Comparison of ENCODE assay signal across 1 cellular context in the genomic region with DNA sequence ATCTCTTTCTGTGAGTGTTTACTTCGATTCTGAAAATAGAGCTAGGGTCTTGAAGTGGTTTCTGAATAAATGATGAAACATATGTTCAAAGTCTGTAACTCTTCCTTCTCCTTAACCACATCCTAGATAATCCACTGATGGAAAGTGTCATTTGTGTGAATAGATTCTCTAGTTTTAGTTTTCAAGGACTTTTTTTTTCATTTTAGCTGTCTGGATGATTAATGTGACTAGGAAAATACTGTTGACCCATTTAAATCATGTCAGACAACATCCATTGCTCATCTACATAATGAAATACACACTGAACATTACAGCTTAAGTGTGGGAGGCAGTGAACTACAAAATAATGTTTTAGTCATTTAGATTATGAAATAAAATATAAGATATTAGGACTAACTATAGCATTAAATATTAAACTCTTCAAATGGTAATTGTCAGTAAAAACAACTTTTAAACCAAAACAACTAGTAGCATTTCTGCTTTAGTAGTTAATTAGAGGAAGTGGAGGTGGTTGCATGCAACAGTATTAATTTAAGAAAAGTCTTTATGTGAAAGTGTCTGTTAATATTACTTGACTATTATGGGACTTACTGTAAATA.
TF ChIP-seq lines count a peak whose summit lies in the region.

No MANE protein-coding gene starts in this region.

TF ChIP-seq in K562, 482 proteins besides CTCF, POLR2A, EP300 and RAD21 (continued from another document and continues in another):
- TF ChIP-seq, protein P1, sequence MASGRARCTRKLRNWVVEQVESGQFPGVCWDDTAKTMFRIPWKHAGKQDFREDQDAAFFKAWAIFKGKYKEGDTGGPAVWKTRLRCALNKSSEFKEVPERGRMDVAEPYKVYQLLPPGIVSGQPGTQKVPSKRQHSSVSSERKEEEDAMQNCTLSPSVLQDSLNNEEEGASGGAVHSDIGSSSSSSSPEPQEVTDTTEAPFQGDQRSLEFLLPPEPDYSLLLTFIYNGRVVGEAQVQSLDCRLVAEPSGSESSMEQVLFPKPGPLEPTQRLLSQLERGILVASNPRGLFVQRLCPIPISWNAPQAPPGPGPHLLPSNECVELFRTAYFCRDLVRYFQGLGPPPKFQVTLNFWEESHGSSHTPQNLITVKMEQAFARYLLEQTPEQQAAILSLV (tag; IDR thresholded peaks at IDR 0.05), result peak; percentile 65; the same call in 1 of the 2 replicates
- TF ChIP-seq ETV5 (CRISPR knock-in tag; IDR thresholded peaks at IDR 0.05; ENCODE audit: low read depth), result no peak
- TF ChIP-seq, protein P2, sequence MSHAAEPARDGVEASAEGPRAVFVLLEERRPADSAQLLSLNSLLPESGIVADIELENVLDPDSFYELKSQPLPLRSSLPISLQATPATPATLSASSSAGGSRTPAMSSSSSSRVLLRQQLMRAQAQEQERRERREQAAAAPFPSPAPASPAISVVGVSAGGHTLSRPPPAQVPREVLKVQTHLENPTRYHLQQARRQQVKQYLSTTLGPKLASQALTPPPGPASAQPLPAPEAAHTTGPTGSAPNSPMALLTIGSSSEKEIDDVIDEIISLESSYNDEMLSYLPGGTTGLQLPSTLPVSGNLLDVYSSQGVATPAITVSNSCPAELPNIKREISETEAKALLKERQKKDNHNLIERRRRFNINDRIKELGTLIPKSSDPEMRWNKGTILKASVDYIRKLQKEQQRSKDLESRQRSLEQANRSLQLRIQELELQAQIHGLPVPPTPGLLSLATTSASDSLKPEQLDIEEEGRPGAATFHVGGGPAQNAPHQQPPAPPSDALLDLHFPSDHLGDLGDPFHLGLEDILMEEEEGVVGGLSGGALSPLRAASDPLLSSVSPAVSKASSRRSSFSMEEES (CRISPR knock-in tag; IDR thresholded peaks at IDR 0.05), result no peak
- TF ChIP-seq TARDBP (IDR thresholded peaks at IDR 0.05), result no peak
- TF ChIP-seq ZNF436 (CRISPR knock-in tag; IDR thresholded peaks at IDR 0.05), result no peak
- no peak for TF ChIP-seq ZNF121 (CRISPR knock-in tag; conservative IDR thresholded peaks at IDR 0.05)
- no peak for TF ChIP-seq PRPF4 (IDR thresholded peaks at IDR 0.05; ENCODE audit: insufficient read depth, low read depth, low read length, poor library complexity, severe bottlenecking)
- TF ChIP-seq, protein P3, sequence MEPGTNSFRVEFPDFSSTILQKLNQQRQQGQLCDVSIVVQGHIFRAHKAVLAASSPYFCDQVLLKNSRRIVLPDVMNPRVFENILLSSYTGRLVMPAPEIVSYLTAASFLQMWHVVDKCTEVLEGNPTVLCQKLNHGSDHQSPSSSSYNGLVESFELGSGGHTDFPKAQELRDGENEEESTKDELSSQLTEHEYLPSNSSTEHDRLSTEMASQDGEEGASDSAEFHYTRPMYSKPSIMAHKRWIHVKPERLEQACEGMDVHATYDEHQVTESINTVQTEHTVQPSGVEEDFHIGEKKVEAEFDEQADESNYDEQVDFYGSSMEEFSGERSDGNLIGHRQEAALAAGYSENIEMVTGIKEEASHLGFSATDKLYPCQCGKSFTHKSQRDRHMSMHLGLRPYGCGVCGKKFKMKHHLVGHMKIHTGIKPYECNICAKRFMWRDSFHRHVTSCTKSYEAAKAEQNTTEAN (CRISPR knock-in tag; IDR thresholded peaks at IDR 0.05), result no peak
- TF ChIP-seq KLF6 (CRISPR knock-in tag; IDR thresholded peaks at IDR 0.05; ENCODE audit: borderline replicate concordance), result peak; percentile 65; the same call in 1 of the 2 replicates
- TF ChIP-seq, protein P4, sequence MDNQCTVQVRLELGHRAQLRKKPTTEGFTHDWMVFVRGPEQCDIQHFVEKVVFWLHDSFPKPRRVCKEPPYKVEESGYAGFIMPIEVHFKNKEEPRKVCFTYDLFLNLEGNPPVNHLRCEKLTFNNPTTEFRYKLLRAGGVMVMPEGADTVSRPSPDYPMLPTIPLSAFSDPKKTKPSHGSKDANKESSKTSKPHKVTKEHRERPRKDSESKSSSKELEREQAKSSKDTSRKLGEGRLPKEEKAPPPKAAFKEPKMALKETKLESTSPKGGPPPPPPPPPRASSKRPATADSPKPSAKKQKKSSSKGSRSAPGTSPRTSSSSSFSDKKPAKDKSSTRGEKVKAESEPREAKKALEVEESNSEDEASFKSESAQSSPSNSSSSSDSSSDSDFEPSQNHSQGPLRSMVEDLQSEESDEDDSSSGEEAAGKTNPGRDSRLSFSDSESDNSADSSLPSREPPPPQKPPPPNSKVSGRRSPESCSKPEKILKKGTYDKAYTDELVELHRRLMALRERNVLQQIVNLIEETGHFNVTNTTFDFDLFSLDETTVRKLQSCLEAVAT (IDR thresholded peaks at IDR 0.05), result no peak
- no peak for TF ChIP-seq ZNF224 (CRISPR knock-in tag; IDR thresholded peaks at IDR 0.05)
- TF ChIP-seq, protein P5, sequence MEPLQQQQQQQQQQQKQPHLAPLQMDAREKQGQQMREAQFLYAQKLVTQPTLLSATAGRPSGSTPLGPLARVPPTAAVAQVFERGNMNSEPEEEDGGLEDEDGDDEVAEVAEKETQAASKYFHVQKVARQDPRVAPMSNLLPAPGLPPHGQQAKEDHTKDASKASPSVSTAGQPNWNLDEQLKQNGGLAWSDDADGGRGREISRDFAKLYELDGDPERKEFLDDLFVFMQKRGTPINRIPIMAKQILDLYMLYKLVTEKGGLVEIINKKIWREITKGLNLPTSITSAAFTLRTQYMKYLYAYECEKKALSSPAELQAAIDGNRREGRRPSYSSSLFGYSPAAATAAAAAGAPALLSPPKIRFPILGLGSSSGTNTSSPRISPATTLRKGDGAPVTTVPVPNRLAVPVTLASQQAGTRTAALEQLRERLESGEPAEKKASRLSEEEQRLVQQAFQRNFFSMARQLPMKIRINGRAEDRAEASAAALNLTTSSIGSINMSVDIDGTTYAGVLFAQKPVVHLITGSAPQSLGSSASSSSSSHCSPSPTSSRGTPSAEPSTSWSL (CRISPR knock-in tag; IDR thresholded peaks at IDR 0.05; ENCODE audit: borderline replicate concordance), result no peak
- TF ChIP-seq ZNF232 (CRISPR knock-in tag; IDR thresholded peaks at IDR 0.05), result no peak
- TF ChIP-seq HCFC1 (IDR thresholded peaks at IDR 0.05; ENCODE audit: low read depth, low read length), result no peak
- TF ChIP-seq XRCC3 (IDR thresholded peaks at IDR 0.05), result no peak
- TF ChIP-seq TCFL5 (CRISPR knock-in tag; conservative IDR thresholded peaks at IDR 0.05), result no peak
- no peak for TF ChIP-seq ZNF79 (CRISPR knock-in tag; IDR thresholded peaks at IDR 0.05; ENCODE audit: low read depth)
- TF ChIP-seq ESRRA (IDR thresholded peaks at IDR 0.05; ENCODE audit: borderline replicate concordance, low read depth), result peak; percentile 85; the same call in 1 of the 2 replicates
- no peak for TF ChIP-seq GATA2 (CRISPR knock-in tag; IDR thresholded peaks at IDR 0.05)
- TF ChIP-seq, protein P6, sequence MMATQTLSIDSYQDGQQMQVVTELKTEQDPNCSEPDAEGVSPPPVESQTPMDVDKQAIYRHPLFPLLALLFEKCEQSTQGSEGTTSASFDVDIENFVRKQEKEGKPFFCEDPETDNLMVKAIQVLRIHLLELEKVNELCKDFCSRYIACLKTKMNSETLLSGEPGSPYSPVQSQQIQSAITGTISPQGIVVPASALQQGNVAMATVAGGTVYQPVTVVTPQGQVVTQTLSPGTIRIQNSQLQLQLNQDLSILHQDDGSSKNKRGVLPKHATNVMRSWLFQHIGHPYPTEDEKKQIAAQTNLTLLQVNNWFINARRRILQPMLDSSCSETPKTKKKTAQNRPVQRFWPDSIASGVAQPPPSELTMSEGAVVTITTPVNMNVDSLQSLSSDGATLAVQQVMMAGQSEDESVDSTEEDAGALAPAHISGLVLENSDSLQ (IDR thresholded peaks at IDR 0.05), result peak; percentile 98
- no peak for TF ChIP-seq MXI1 (IDR thresholded peaks at IDR 0.05; ENCODE audit: low read depth, low read length)
- TF ChIP-seq, protein P7, sequence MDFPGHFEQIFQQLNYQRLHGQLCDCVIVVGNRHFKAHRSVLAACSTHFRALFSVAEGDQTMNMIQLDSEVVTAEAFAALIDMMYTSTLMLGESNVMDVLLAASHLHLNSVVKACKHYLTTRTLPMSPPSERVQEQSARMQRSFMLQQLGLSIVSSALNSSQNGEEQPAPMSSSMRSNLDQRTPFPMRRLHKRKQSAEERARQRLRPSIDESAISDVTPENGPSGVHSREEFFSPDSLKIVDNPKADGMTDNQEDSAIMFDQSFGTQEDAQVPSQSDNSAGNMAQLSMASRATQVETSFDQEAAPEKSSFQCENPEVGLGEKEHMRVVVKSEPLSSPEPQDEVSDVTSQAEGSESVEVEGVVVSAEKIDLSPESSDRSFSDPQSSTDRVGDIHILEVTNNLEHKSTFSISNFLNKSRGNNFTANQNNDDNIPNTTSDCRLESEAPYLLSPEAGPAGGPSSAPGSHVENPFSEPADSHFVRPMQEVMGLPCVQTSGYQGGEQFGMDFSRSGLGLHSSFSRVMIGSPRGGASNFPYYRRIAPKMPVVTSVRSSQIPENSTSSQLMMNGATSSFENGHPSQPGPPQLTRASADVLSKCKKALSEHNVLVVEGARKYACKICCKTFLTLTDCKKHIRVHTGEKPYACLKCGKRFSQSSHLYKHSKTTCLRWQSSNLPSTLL (IDR thresholded peaks at IDR 0.05), result no peak
- TF ChIP-seq, protein P8, sequence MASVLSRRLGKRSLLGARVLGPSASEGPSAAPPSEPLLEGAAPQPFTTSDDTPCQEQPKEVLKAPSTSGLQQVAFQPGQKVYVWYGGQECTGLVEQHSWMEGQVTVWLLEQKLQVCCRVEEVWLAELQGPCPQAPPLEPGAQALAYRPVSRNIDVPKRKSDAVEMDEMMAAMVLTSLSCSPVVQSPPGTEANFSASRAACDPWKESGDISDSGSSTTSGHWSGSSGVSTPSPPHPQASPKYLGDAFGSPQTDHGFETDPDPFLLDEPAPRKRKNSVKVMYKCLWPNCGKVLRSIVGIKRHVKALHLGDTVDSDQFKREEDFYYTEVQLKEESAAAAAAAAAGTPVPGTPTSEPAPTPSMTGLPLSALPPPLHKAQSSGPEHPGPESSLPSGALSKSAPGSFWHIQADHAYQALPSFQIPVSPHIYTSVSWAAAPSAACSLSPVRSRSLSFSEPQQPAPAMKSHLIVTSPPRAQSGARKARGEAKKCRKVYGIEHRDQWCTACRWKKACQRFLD (CRISPR knock-in tag; IDR thresholded peaks at IDR 0.05), result no peak
- TF ChIP-seq SNIP1 (IDR thresholded peaks at IDR 0.05; ENCODE audit: low read depth), result no peak
- TF ChIP-seq, protein P9, sequence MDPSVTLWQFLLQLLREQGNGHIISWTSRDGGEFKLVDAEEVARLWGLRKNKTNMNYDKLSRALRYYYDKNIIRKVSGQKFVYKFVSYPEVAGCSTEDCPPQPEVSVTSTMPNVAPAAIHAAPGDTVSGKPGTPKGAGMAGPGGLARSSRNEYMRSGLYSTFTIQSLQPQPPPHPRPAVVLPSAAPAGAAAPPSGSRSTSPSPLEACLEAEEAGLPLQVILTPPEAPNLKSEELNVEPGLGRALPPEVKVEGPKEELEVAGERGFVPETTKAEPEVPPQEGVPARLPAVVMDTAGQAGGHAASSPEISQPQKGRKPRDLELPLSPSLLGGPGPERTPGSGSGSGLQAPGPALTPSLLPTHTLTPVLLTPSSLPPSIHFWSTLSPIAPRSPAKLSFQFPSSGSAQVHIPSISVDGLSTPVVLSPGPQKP (CRISPR knock-in tag; IDR thresholded peaks at IDR 0.05), result no peak
- TF ChIP-seq, protein P10, sequence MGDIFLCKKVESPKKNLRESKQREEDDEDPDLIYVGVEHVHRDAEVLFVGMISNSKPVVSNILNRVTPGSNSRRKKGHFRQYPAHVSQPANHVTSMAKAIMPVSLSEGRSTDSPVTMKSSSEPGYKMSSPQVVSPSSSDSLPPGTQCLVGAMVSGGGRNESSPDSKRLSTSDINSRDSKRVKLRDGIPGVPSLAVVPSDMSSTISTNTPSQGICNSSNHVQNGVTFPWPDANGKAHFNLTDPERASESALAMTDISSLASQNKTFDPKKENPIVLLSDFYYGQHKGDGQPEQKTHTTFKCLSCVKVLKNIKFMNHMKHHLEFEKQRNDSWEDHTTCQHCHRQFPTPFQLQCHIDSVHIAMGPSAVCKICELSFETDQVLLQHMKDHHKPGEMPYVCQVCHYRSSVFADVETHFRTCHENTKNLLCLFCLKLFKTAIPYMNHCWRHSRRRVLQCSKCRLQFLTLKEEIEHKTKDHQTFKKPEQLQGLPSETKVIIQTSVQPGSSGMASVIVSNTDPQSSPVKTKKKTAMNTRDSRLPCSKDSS (IDR thresholded peaks at IDR 0.05; ENCODE audit: low read depth, partially characterized antibody), result no peak
- no peak for TF ChIP-seq ZNF780A (CRISPR knock-in tag; IDR thresholded peaks at IDR 0.05)
- TF ChIP-seq, protein P11, sequence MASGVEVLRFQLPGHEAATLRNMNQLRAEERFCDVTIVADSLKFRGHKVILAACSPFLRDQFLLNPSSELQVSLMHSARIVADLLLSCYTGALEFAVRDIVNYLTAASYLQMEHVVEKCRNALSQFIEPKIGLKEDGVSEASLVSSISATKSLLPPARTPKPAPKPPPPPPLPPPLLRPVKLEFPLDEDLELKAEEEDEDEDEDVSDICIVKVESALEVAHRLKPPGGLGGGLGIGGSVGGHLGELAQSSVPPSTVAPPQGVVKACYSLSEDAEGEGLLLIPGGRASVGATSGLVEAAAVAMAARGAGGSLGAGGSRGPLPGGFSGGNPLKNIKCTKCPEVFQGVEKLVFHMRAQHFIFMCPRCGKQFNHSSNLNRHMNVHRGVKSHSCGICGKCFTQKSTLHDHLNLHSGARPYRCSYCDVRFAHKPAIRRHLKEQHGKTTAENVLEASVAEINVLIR (CRISPR knock-in tag; IDR thresholded peaks at IDR 0.05), result no peak; the same call in 1 of the 2 replicates
- TF ChIP-seq SNRNP70 (optimal IDR thresholded peaks at IDR 0.05; ENCODE audit: low read depth, low read length), result no peak
- TF ChIP-seq, protein P12, sequence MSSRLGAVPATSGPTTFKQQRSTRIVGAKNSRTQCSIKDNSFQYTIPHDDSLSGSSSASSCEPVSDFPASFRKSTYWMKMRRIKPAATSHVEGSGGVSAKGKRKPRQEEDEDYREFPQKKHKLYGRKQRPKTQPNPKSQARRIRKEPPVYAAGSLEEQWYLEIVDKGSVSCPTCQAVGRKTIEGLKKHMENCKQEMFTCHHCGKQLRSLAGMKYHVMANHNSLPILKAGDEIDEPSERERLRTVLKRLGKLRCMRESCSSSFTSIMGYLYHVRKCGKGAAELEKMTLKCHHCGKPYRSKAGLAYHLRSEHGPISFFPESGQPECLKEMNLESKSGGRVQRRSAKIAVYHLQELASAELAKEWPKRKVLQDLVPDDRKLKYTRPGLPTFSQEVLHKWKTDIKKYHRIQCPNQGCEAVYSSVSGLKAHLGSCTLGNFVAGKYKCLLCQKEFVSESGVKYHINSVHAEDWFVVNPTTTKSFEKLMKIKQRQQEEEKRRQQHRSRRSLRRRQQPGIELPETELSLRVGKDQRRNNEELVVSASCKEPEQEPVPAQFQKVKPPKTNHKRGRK (tag; IDR thresholded peaks at IDR 0.05), result no peak
- TF ChIP-seq U2AF2 (optimal IDR thresholded peaks at IDR 0.05; ENCODE audit: low read depth, low read length), result no peak
- TF ChIP-seq FOXM1 (IDR thresholded peaks at IDR 0.05; ENCODE audit: low read depth), result peak; percentile 24; the same call in 1 of the 2 replicates
- TF ChIP-seq FOXM1 (CRISPR knock-in tag; IDR thresholded peaks at IDR 0.05; ENCODE audit: low read depth), result no peak
- no peak for TF ChIP-seq PHF8 (IDR thresholded peaks at IDR 0.05; ENCODE audit: borderline replicate concordance, low read length)
- TF ChIP-seq, protein P13, sequence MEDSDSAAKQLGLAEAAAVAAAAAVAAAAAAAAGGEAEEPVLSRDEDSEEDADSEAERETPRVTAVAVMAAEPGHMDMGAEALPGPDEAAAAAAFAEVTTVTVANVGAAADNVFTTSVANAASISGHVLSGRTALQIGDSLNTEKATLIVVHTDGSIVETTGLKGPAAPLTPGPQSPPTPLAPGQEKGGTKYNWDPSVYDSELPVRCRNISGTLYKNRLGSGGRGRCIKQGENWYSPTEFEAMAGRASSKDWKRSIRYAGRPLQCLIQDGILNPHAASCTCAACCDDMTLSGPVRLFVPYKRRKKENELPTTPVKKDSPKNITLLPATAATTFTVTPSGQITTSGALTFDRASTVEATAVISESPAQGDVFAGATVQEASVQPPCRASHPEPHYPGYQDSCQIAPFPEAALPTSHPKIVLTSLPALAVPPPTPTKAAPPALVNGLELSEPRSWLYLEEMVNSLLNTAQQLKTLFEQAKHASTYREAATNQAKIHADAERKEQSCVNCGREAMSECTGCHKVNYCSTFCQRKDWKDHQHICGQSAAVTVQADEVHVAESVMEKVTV (CRISPR knock-in tag; IDR thresholded peaks at IDR 0.05), result no peak
- no peak for TF ChIP-seq ZBTB1 (CRISPR knock-in tag; IDR thresholded peaks at IDR 0.05; ENCODE audit: borderline replicate concordance, low read depth)
- no peak for TF ChIP-seq RBM25 (IDR thresholded peaks at IDR 0.05; ENCODE audit: low read depth, low read length, severe bottlenecking)
